ENCODE assay signal across 24 cellular contexts in the genomic region with DNA sequence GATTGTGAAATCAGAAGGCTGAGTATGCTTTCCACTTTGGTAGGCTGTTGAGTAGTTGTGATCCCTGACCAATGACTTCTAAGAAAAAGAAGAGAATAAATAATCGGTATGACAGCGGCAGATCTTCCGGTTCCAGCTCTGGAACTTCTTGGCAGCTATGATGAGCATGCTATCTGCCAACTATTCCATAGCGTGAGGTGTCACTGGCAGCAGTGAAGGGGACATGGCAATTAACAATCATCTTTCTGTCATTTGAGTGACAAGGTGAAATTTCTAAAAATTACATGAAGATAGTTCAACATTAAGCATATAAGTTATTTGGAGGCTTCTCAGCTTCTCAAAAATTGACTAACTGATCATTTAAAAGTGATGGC.
"Had no signal": no experiment of that assay in that cellular context is flagged by ENCODE, and none has a peak within 500 bp of the region (broad histone marks: within the 10 kb centered on the region; RNA-seq: fewer than 3 reads in every experiment).

No MANE protein-coding gene starts in this region.

- H3K4me1 ChIP-seq: adrenal gland had no signal

- H3K27me3 Mint-ChIP-seq: activated CD4-positive, alpha-beta T cell treated with anti-CD3 and anti-CD28 coated beads for 36 hours; activated CD8-positive, alpha-beta T cell treated with anti-CD3 and anti-CD28 coated beads for 36 hours; activated naive CD8-positive, alpha-beta T cell treated with anti-CD3 and anti-CD28 coated beads, Interleukin-2, amount 10 ng/mL, durations not matched to agents 7 days and 5 days; T-cell had no signal

- H3K9me3 ChIP-seq: adrenal gland had no signal

- DNase-seq: activated CD4-positive, alpha-beta T cell treated with anti-CD3 and anti-CD28 coated beads for 36 hours; activated CD4-positive, alpha-beta T cell treated with anti-CD3 and anti-CD28 coated beads, Interleukin-2, amount 50 U/mL, for 1 hour; activated CD8-positive, alpha-beta memory T cell treated with anti-CD3 and anti-CD28 coated beads, Interleukin-2, amount 50 U/mL, for 4 hours; activated CD8-positive, alpha-beta T cell treated with anti-CD3 and anti-CD28 coated beads for 36 hours; activated gamma-delta T cell treated with Interleukin-2 at 50 U/mL for 16 hours; activated naive CD4-positive, alpha-beta T cell treated with anti-CD3 and anti-CD28 coated beads, Interleukin-2, amount 50 U/mL, for 16 hours; activated naive CD8-positive, alpha-beta T cell treated with anti-CD3 and anti-CD28 coated beads, Interleukin-2, amount 10 ng/mL, durations not matched to agents 7 days and 5 days; activated T-cell treated with anti-CD3 and anti-CD28 coated beads, Interleukin-2, amount 50 U/mL, for 72 hours; adrenal gland; anterior cingulate cortex; Karpas-422; NCI-H1048; NCI-H146; NCI-H187 treated with DMSO at 0.1 percent for 48 hours; NCI-H2081 treated with DMSO at 0.1 percent for 48 hours; NCI-H446; NCI-H524; T-cell; T-helper 2 cell had no signal

- H3K4me1 Mint-ChIP-seq: activated CD4-positive, alpha-beta T cell treated with anti-CD3 and anti-CD28 coated beads for 36 hours; activated naive CD8-positive, alpha-beta T cell treated with anti-CD3 and anti-CD28 coated beads, Interleukin-2, amount 10 ng/mL, durations not matched to agents 7 days and 5 days; T-cell had no signal

- ATAC-seq: activated CD4-positive, alpha-beta T cell treated with anti-CD3 and anti-CD28 coated beads for 36 hours; activated CD8-positive, alpha-beta T cell treated with anti-CD3 and anti-CD28 coated beads for 36 hours; activated T-cell treated with anti-CD3 and anti-CD28 coated beads, Interleukin-2, amount 50 U/mL, for 72 hours; K562; Right ventricle myocardium inferior; T-cell had no signal

- H3K9me3 Mint-ChIP-seq: activated CD8-positive, alpha-beta T cell treated with anti-CD3 and anti-CD28 coated beads for 36 hours; activated T-helper 2 cell treated with anti-CD3 and anti-CD28 coated beads, Interferon-gamma antibody, Interleukin-2, Interleukin-4, amounts not matched to agents 10 μg/mL and 5 μg/mL and 100 μg/mL, durations not matched to agents 14 hours and 24 hours and 36 hours had no signal

- H3K36me3 ChIP-seq: adrenal gland had no signal

- H3K4me3 Mint-ChIP-seq: activated CD4-positive, alpha-beta T cell treated with anti-CD3 and anti-CD28 coated beads for 36 hours; activated CD8-positive, alpha-beta T cell treated with anti-CD3 and anti-CD28 coated beads for 36 hours; activated naive CD8-positive, alpha-beta T cell treated with anti-CD3 and anti-CD28 coated beads, Interleukin-2, amount 10 ng/mL, durations not matched to agents 7 days and 5 days; activated T-cell treated with anti-CD3 and anti-CD28 coated beads, Interleukin-2, amount 50 U/mL, for 72 hours; T-cell had no signal

- H3K4me3 ChIP-seq: adrenal gland, K562, SK-N-MC had no signal

- H3K27ac Mint-ChIP-seq: activated CD4-positive, alpha-beta T cell treated with anti-CD3 and anti-CD28 coated beads for 36 hours; activated CD8-positive, alpha-beta T cell treated with anti-CD3 and anti-CD28 coated beads for 36 hours; activated naive CD8-positive, alpha-beta T cell treated with anti-CD3 and anti-CD28 coated beads, Interleukin-2, amount 10 ng/mL, durations not matched to agents 7 days and 5 days; activated T-cell treated with anti-CD3 and anti-CD28 coated beads, Interleukin-2, amount 50 U/mL, for 72 hours; activated T-helper 2 cell treated with anti-CD3 and anti-CD28 coated beads, Interferon-gamma antibody, Interleukin-2, Interleukin-4, amounts not matched to agents 10 μg/mL and 5 μg/mL and 100 μg/mL, durations not matched to agents 14 hours and 24 hours and 36 hours; T-cell had no signal

- H3K27ac ChIP-seq: adrenal gland, SK-N-MC, VCaP had no signal

- H3K27me3 ChIP-seq: adrenal gland had no signal

- H3K36me3 Mint-ChIP-seq: activated naive CD8-positive, alpha-beta T cell treated with anti-CD3 and anti-CD28 coated beads, Interleukin-2, amount 10 ng/mL, durations not matched to agents 7 days and 5 days; T-cell had no signal
